ENCODE assay signal across 8 cellular contexts in the genomic region with DNA sequence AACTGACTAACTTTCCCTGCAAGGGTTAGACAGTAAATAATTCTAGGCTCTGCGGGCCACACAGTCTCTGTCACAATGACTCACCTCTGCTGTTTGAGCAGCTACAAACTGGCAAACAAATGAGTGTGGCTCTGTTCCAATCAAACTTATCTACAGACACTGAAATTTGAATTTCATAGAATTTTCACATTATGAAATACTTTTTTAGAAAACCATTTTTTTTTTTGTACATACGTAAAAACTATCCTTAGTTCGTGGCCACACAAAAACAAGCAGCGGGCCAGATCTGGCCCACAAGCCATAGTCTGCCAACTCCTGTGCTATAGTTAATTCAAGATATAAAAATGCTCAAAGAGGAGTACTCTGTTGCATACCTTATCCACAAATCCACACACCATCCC. TPM values are rescaled to one million over a fixed set of nuclear protein-coding genes. Genes with fewer than 3 reads are reported as not detected.
A peak's percentile ranks its signal among the peaks of the same experiment; 100 is the strongest.
DNase-seq lines count a peak whose midpoint lies in the region; ATAC-seq and TF ChIP-seq lines count a peak whose summit lies in the region.

No MANE protein-coding gene starts in this region.

- TF ChIP-seq CTCF in heart left ventricle (IDR thresholded peaks at IDR 0.05), result no peak
- TF ChIP-seq CTCF in WTC11 (IDR thresholded peaks at IDR 0.05), result no peak
- no peak for TF ChIP-seq CTCF in epithelial cell of esophagus (IDR thresholded peaks at IDR 0.05; ENCODE audit: insufficient read depth, low read depth, low read length, missing control alignments)

- TF ChIP-seq POLR2A in heart left ventricle (IDR thresholded peaks at IDR 0.05), result no peak

- H3K36me3 ChIP-seq in heart left ventricle, result no peaks in the 10 kb centered on the region

- CTCF ChIA-PET in WTC11 (lab: Charles Lee), result no interaction called here

- peaks cover 0 to 92% (median 24%) of the 10 kb centered on the region in 12 donors for H3K4me1 ChIP-seq in heart left ventricle

- intact Hi-C loops in heart left ventricle (cut with DNase I) (no loop called here), left ventricle myocardium superior (cut with micrococcal nuclease) (no loop called here)

- peak overlapping the region; percentile 87 for H3K27ac Mint-ChIP-seq in WTC11

- H3K9me3 ChIP-seq in heart left ventricle, result no peaks in the 10 kb centered on the region

- POLR2A ChIA-PET in WTC11 (lab: Charles Lee), result no interaction called here

- H3K4me1 Mint-ChIP-seq in WTC11, result peaks cover 77% of the 10 kb centered on the region

- H3K27ac ChIP-seq in heart left ventricle, result peak overlapping the region in 3 of 12 donors; percentile 2 to 81 (median 6)

- no peak for DNase-seq in heart left ventricle
- no peak for DNase-seq in left ventricle myocardium superior
- DNase-seq in WTC11 (ENCODE audit: low spot score), result no peak
- peak; percentile 79 for DNase-seq in epithelial cell of esophagus (ENCODE audit: low read depth)
- DNase-seq in stimulated activated CD4-positive, alpha-beta T cell treated with anti-CD3 and anti-CD28 coated beads, Interleukin-2, amount 100 ng/mL, for 4 hours (ENCODE audit: low read depth), result peak; percentile 52
- no peak for DNase-seq in NCI-H128 (lab: John Stamatoyannopoulos, UW; ENCODE audit: unreplicated experiment)
- no peak for DNase-seq in NCI-H2029 (lab: John Stamatoyannopoulos, UW)

- H3K4me3 Mint-ChIP-seq in WTC11, result no peak overlapping the region

- no peak overlapping the region for H3K4me3 ChIP-seq in heart left ventricle
- H3K4me3 ChIP-seq in epithelial cell of esophagus (ENCODE audit: low read length), result no peak overlapping the region

- ATAC-seq in heart left ventricle (peak in 3 of 4 donors; percentile 36 to 73 (median 48)), left ventricle myocardium superior (no peak), WTC11 (no peak), GM19395 (IDR thresholded peaks at IDR 0.05; ENCODE audit: unreplicated experiment) (no peak)

- WGBS in heart left ventricle, 4 donors, result 65 to 78% (median 69%) methylated on average over 4 of the region's 4 CpGs

- no peaks in the 10 kb centered on the region for H3K9me3 Mint-ChIP-seq in WTC11

- H3K27me3 Mint-ChIP-seq in WTC11 (ENCODE audit: low read depth), result no peaks in the 10 kb centered on the region; the same call in 1 of the 2 replicates

- no peaks in the 10 kb centered on the region; the same call in 1 of the 2 replicates for H3K36me3 Mint-ChIP-seq in WTC11

- no peaks in the 10 kb centered on the region for H3K27me3 ChIP-seq in heart left ventricle

TF ChIP-seq in WTC11, 78 proteins besides CTCF, POLR2A, EP300 and RAD21:
- TF ChIP-seq FOXP1 (CRISPR knock-in tag; IDR thresholded peaks at IDR 0.05; ENCODE audit: borderline replicate concordance), result no peak
- TF ChIP-seq, protein P1, sequence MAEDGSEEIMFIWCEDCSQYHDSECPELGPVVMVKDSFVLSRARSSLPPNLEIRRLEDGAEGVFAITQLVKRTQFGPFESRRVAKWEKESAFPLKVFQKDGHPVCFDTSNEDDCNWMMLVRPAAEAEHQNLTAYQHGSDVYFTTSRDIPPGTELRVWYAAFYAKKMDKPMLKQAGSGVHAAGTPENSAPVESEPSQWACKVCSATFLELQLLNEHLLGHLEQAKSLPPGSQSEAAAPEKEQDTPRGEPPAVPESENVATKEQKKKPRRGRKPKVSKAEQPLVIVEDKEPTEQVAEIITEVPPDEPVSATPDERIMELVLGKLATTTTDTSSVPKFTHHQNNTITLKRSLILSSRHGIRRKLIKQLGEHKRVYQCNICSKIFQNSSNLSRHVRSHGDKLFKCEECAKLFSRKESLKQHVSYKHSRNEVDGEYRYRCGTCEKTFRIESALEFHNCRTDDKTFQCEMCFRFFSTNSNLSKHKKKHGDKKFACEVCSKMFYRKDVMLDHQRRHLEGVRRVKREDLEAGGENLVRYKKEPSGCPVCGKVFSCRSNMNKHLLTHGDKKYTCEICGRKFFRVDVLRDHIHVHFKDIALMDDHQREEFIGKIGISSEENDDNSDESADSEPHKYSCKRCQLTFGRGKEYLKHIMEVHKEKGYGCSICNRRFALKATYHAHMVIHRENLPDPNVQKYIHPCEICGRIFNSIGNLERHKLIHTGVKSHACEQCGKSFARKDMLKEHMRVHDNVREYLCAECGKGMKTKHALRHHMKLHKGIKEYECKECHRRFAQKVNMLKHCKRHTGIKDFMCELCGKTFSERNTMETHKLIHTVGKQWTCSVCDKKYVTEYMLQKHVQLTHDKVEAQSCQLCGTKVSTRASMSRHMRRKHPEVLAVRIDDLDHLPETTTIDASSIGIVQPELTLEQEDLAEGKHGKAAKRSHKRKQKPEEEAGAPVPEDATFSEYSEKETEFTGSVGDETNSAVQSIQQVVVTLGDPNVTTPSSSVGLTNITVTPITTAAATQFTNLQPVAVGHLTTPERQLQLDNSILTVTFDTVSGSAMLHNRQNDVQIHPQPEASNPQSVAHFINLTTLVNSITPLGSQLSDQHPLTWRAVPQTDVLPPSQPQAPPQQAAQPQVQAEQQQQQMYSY (CRISPR knock-in tag; IDR thresholded peaks at IDR 0.05), result no peak
- TF ChIP-seq, protein P2, sequence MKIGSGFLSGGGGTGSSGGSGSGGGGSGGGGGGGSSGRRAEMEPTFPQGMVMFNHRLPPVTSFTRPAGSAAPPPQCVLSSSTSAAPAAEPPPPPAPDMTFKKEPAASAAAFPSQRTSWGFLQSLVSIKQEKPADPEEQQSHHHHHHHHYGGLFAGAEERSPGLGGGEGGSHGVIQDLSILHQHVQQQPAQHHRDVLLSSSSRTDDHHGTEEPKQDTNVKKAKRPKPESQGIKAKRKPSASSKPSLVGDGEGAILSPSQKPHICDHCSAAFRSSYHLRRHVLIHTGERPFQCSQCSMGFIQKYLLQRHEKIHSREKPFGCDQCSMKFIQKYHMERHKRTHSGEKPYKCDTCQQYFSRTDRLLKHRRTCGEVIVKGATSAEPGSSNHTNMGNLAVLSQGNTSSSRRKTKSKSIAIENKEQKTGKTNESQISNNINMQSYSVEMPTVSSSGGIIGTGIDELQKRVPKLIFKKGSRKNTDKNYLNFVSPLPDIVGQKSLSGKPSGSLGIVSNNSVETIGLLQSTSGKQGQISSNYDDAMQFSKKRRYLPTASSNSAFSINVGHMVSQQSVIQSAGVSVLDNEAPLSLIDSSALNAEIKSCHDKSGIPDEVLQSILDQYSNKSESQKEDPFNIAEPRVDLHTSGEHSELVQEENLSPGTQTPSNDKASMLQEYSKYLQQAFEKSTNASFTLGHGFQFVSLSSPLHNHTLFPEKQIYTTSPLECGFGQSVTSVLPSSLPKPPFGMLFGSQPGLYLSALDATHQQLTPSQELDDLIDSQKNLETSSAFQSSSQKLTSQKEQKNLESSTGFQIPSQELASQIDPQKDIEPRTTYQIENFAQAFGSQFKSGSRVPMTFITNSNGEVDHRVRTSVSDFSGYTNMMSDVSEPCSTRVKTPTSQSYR (CRISPR knock-in tag; IDR thresholded peaks at IDR 0.05), result no peak
- TF ChIP-seq ZNF396 (CRISPR knock-in tag; IDR thresholded peaks at IDR 0.05; ENCODE audit: borderline replicate concordance), result no peak
TF ChIP-seq in WTC11: peak in this region for 0.

RNA-seq across cellular contexts. Expression of a gene that starts 32.6 kb away (rescaled TPM):
- total RNA-seq in heart left ventricle, result 10 to 100 TPM in 8 of 9 donors, 1 to 10 TPM in 1; 9.2 to 35.6 (median 13.7) TPM
- 1 to 10 TPM; 4.0 to 8.3 TPM for polyA plus RNA-seq in heart left ventricle
- total RNA-seq in left ventricle myocardium superior, result 12.1 TPM
- total RNA-seq in WTC11 (2021), result 37.8 to 47.5 TPM (median 44.5 TPM) in 3 replicates

Comparison
In these comparisons a context has a peak if more than half of its experiments do, and no peak if none do; other contexts are left out.
1. ATAC-seq: peak in heart left ventricle (3 of 4); none in left ventricle myocardium superior (single experiment), WTC11 (single experiment) and GM19395 (single experiment).
2. DNase-seq: peak in epithelial cell of esophagus (single experiment) and stimulated activated CD4-positive, alpha-beta T cell treated with anti-CD3 and anti-CD28 coated beads, Interleukin-2, amount 100 ng/mL, for 4 hours (single experiment); none in heart left ventricle (0 of 5), left ventricle myocardium superior (single experiment), WTC11 (single experiment), NCI-H128 (single experiment) and NCI-H2029 (single experiment).